In the genomic region with DNA sequence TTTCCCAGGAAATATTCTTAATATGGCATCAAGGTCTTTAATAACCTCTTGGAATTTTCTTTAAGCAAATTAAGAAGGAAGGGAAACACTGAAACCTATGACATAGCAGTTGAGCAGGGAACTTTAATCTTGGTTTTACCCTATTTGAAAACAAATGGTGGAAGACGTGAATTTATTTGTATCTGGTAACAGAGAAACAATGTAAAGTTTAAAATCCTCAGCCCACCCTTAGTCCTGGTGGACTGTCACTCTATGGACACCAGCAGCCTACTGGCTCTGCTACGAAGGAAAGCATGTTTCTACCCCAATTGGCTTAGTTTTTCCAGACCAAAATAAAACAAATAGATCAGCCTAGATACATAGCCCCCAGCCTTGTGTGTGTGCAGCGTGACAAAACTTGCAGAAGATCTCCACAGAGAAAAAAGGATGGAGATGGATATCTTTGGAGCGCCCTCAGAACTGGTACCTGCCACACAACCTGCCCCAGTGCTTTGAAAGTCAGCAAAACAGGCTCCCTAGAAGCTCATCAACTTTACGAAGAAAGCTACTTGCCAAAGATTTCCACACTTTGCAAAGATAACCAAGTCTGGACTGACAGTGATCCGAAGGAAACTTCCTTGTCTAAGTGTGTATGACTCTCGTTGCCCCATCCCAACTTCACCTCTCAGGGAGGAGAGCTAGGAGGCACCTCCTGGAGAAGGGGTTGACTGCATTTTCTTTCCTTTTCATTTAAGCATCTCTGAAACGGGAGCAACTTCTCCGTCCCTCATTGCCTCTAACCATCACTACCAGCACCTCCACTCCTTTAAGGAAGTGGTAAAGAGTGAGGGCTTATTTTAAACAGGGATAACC, we compare ENCODE assay signal across 10 cellular contexts. TPM values are rescaled to one million over a fixed set of nuclear protein-coding genes. Genes with fewer than 3 reads are reported as not detected.
DNase-seq lines count a peak whose midpoint lies in the region; ATAC-seq and TF ChIP-seq lines count a peak whose summit lies in the region.
"Had no signal": no experiment of that assay in that cellular context is flagged by ENCODE, and none has a peak within 500 bp of the region (broad histone marks: within the 10 kb centered on the region; RNA-seq: fewer than 3 reads in every experiment).

No MANE protein-coding gene starts in this region.

- DNase-seq in H9 (no peak), UCSD-AML1 (lab: John Stamatoyannopoulos, UW; ENCODE audit: unreplicated experiment) (peak; percentile 7), glutamatergic neuron (no peak), BE2C (no peak), NCI-H1092 treated with DMSO at 0.1 percent for 48 hours (lab: John Stamatoyannopoulos, UW) (no peak)
- DNase-seq: T-helper 9 cell had no signal

- no peak overlapping the region for H3T11ph ChIP-seq in H9 (ENCODE audit: low read length)

- H3K23me2 ChIP-seq in H9 (ENCODE audit: insufficient read length, low read depth, low read length, poor library complexity, severe bottlenecking): peaks cover 21% of the 10 kb centered on the region

- H2BK5ac ChIP-seq in H9 (ENCODE audit: insufficient read length, low read length): no peak overlapping the region

- no peak overlapping the region for H3K23ac ChIP-seq in H9 (ENCODE audit: insufficient read length, low read depth, low read length)

- H2BK20ac ChIP-seq in H9 (ENCODE audit: low read depth, low read length, poor library complexity, severe bottlenecking): no peak overlapping the region

- H3K4me1 ChIP-seq in H9 (ENCODE audit: insufficient read depth, low read length): peaks cover 17% of the 10 kb centered on the region
- peaks cover 73% of the 10 kb centered on the region for H3K4me1 ChIP-seq in skeletal muscle satellite cell (ENCODE audit: control insufficient read depth, insufficient read depth, low read length)
- peaks cover 6% of the 10 kb centered on the region; the same call in 1 of the 2 replicates for H3K4me1 ChIP-seq in BE2C

- no peak overlapping the region for H3K14ac ChIP-seq in H9 (ENCODE audit: insufficient read depth, low read length)

- H3K27ac ChIP-seq in H9 (ENCODE audit: insufficient read length, low read depth, low read length): no peak overlapping the region

- no peaks in the 10 kb centered on the region for H4K20me1 ChIP-seq in H9 (ENCODE audit: control insufficient read depth, insufficient read depth, insufficient read length)

- no peak overlapping the region for H2AK5ac ChIP-seq in H9 (ENCODE audit: insufficient read length, low read length)

- H3K56ac ChIP-seq in H9 (ENCODE audit: insufficient read length, low read depth, low read length): no peak overlapping the region

- H3K4me1 Mint-ChIP-seq in H9 (peaks cover 76 to 81% of the 10 kb centered on the region in 2 experiments), glutamatergic neuron (ENCODE audit: low read depth, unreplicated experiment) (peaks cover 61% of the 10 kb centered on the region)

- no peaks in the 10 kb centered on the region for H3K79me1 ChIP-seq in H9 (ENCODE audit: insufficient read depth, low read depth, low read length, poor library complexity, severe bottlenecking)

- H2BK120ac ChIP-seq in H9 (ENCODE audit: low read depth, low read length, poor library complexity, severe bottlenecking): no peak overlapping the region

- no peak overlapping the region for H3K9ac ChIP-seq in H9 (ENCODE audit: extremely low read depth, insufficient read length, low read length)
- H3K9ac ChIP-seq in skeletal muscle satellite cell (ENCODE audit: low read depth, low read length): peak overlapping the region; percentile 94

- TF ChIP-seq CTCF in H9 (conservative IDR thresholded peaks at IDR 0.05) (no peak), glutamatergic neuron (IDR thresholded peaks at IDR 0.05; ENCODE audit: partially characterized antibody, unreplicated experiment) (no peak), BE2C (IDR thresholded peaks at IDR 0.05; ENCODE audit: low read depth, low read length) (no peak)

- H3K9me3 ChIP-seq in H9 (ENCODE audit: control insufficient read depth, low read depth, low read length): no peaks in the 10 kb centered on the region
- H3K9me3 ChIP-seq in skeletal muscle satellite cell (replicated peaks; ENCODE audit: low read length): no peaks in the 10 kb centered on the region
- no peaks in the 10 kb centered on the region for H3K9me3 ChIP-seq in BE2C

- no peak overlapping the region for H3K4ac ChIP-seq in H9 (ENCODE audit: low read depth, low read length)

- peak overlapping the region in 1 of 2 experiments; percentile 79; a peak in 3 of 5 replicates for H3K4me3 Mint-ChIP-seq in H9
- H3K4me3 Mint-ChIP-seq in glutamatergic neuron (ENCODE audit: unreplicated experiment): peak overlapping the region; percentile 93
- H3K4me3 Mint-ChIP-seq: central memory CD8-positive, alpha-beta T cell had no signal

- H3K4me3 ChIP-seq in skeletal muscle satellite cell (ENCODE audit: low read length): peak overlapping the region; percentile 84
- H3K4me3 ChIP-seq in BE2C (ENCODE audit: low read depth, low read length): no peak overlapping the region

- H3K36me3 ChIP-seq in skeletal muscle satellite cell (ENCODE audit: insufficient read depth, low read length): no peaks in the 10 kb centered on the region
- no peaks in the 10 kb centered on the region for H3K36me3 ChIP-seq in BE2C

- H3K27me3 ChIP-seq in H9 (ENCODE audit: insufficient read depth, low read length) (peaks cover 51% of the 10 kb centered on the region), skeletal muscle satellite cell (ENCODE audit: control insufficient read depth, insufficient read depth, low read length) (no peaks in the 10 kb centered on the region), BE2C (no peaks in the 10 kb centered on the region)

- H3K27me3 Mint-ChIP-seq in H9 (ENCODE audit: low read depth) (peaks cover 83% of the 10 kb centered on the region), glutamatergic neuron (ENCODE audit: unreplicated experiment) (peaks cover 10% of the 10 kb centered on the region)

- H3K18ac ChIP-seq in H9 (ENCODE audit: insufficient read length, low read depth, low read length): no peak overlapping the region

- H4K91ac ChIP-seq in H9 (ENCODE audit: insufficient read length, low read depth, low read length): no peak overlapping the region

- H2BK12ac ChIP-seq in H9 (ENCODE audit: insufficient read length, low read depth, low read length): no peak overlapping the region

- no peak overlapping the region for H4K8ac ChIP-seq in H9 (replicated peaks; ENCODE audit: insufficient read length, low read depth, low read length)

- no peak overlapping the region for H4K5ac ChIP-seq in H9 (ENCODE audit: insufficient read length, low read depth, low read length)

- ATAC-seq in GM18858 (IDR thresholded peaks at IDR 0.05; ENCODE audit: unreplicated experiment) (no peak), HG03097 (IDR thresholded peaks at IDR 0.05; ENCODE audit: low FRiP score, unreplicated experiment) (no peak)

- peak overlapping the region; percentile 52 for H3K4me2 ChIP-seq in H9 (ENCODE audit: insufficient read depth, insufficient read length, low read length)
- peak overlapping the region; percentile 89 for H3K4me2 ChIP-seq in skeletal muscle satellite cell (ENCODE audit: low read length)

- H3K79me2 ChIP-seq in H9 (ENCODE audit: insufficient read depth, low read length): no peaks in the 10 kb centered on the region

- H3K36me3 Mint-ChIP-seq in H9 (ENCODE audit: insufficient read depth in 1 of 3, low read depth in 3 of 3) (no peaks in the 10 kb centered on the region), glutamatergic neuron (ENCODE audit: unreplicated experiment) (peaks cover 6% of the 10 kb centered on the region)

- H2BK15ac ChIP-seq in H9 (ENCODE audit: low read depth, low read length): no peak overlapping the region

- H3K27ac Mint-ChIP-seq in H9 (no peak overlapping the region), glutamatergic neuron (ENCODE audit: unreplicated experiment) (peak overlapping the region; percentile 3)

- H3K9me3 Mint-ChIP-seq in H9: peaks cover 3% of the 10 kb centered on the region in 2 experiments; a peak in 4 of 5 replicates
- H3K9me3 Mint-ChIP-seq in glutamatergic neuron (ENCODE audit: unreplicated experiment): peaks cover 17% of the 10 kb centered on the region

- no peak overlapping the region for H2AFZ ChIP-seq in H9 (ENCODE audit: low read length)

- no CpG with 5 or more reads among the region's 9 CpGs for WGBS in H9 (ENCODE audit: extremely low coverage, insufficient read length, low lambda C conversion rate)

RNA-seq across cellular contexts. Expression of a gene that starts 7.3 kb away (rescaled TPM):
- total RNA-seq in H9 (2021) (0.77 and 1.2 TPM in 2 replicates), glutamatergic neuron (ENCODE audit: unreplicated experiment) (121 TPM)
- 57.8 and 63.1 TPM in 2 replicates for total RNA-seq in skeletal muscle satellite cell (2012; rRNA removed)
- polyA plus RNA-seq in BE2C (2012; ENCODE audit: insufficient read depth, insufficient read length, low read depth): 20.7 TPM

Comparison
In these comparisons a context has a peak if more than half of its experiments do, and no peak if none do; other contexts are left out.
1. RNA of a gene that starts 7.3 kb away (total RNA-seq): 121 TPM in glutamatergic neuron (single experiment); 0.77 to 1.2 TPM in H9; every median in the first group is over 10 times any median in the second.